Comparison of ENCODE assay signal across 18 cellular contexts in the genomic region with DNA sequence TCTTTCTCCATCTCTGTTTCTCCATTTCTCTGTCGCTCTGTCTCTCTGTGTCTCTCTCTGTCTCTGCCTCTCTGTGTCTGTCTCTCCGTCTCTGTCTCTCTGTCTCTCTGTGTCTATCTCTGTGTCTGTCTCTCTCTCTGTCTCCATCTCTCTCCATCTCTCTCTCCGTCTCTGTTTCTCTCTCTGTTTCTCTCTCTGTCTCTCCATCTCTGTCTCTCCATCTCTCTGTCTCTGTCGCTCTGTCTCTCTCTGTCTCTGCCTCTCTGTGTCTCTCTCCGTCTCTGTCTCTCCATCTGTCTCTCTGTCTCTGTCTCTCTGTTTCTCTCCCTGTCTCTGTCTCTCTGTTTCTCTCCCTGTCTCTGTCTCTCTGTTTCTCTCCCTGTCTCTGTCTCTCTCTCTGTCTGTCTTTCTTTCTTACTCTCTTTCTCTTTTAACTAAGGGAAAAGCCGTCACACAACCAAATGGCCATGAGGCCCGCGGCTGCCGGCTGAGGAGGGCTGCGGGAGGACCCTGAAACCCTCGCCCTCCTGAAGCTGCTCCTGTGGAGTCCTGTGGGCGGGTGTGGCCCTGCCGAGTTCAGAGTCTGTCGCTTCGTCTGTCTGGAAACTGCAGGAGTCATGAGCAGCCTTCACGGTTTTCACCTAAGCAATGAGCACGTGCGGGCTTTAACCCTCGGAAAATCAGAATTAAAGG. TPM values are rescaled to one million over a fixed set of nuclear protein-coding genes. Genes with fewer than 3 reads are reported as not detected.
A peak's percentile ranks its signal among the peaks of the same experiment; 100 is the strongest.
DNase-seq lines count a peak whose midpoint lies in the region; ATAC-seq and TF ChIP-seq lines count a peak whose summit lies in the region.
"Had no signal": no experiment of that assay in that cellular context is flagged by ENCODE, and none has a peak within 500 bp of the region (broad histone marks: within the 10 kb centered on the region; RNA-seq: fewer than 3 reads in every experiment).

No MANE protein-coding gene starts in this region.

- no peaks in the 10 kb centered on the region for H3K27me3 Mint-ChIP-seq in activated naive CD4-positive, alpha-beta T cell treated with anti-CD3 and anti-CD28 coated beads for 36 hours (ENCODE audit: low read depth)
- H3K27me3 Mint-ChIP-seq in IgD-negative memory B cell (no peaks in the 10 kb centered on the region), endodermal cell (ENCODE audit: insufficient read depth) (no peaks in the 10 kb centered on the region)

- H3K36me3 ChIP-seq in endodermal cell (ENCODE audit: control insufficient read depth, insufficient read depth, low read length) (no peaks in the 10 kb centered on the region), spleen (peaks cover 0 to 64% (median 24%) of the 10 kb centered on the region in 6 donors), GM23248 (ENCODE audit: low read depth) (no peaks in the 10 kb centered on the region)

- in situ Hi-C loops in GM23248 (cut with MboI), result no loop called here

- H3K4me1 ChIP-seq in endodermal cell (ENCODE audit: control insufficient read depth, insufficient read depth, low read length), result no peaks in the 10 kb centered on the region
- H3K4me1 ChIP-seq in spleen, result peaks cover 5 to 75% (median 42%) of the 10 kb centered on the region in 6 donors
- peaks cover 13% of the 10 kb centered on the region for H3K4me1 ChIP-seq in GM23248 (ENCODE audit: insufficient read depth)

- H3K27ac ChIP-seq in endodermal cell (ENCODE audit: low read depth, low read length) (peak overlapping the region; percentile 57), spleen (no peak overlapping the region), GM23248 (no peak overlapping the region)
- H3K27ac ChIP-seq: PC-9, right atrium auricular region had no signal

- H3K79me2 ChIP-seq in GM23248 (ENCODE audit: insufficient read depth), result no peaks in the 10 kb centered on the region

- H3K27ac Mint-ChIP-seq in activated naive CD4-positive, alpha-beta T cell treated with anti-CD3 and anti-CD28 coated beads for 36 hours, result peak overlapping the region; percentile 55
- H3K27ac Mint-ChIP-seq in IgD-negative memory B cell, result peak overlapping the region; percentile 62 to 83 (median 63)
- peak overlapping the region; percentile 61 for H3K27ac Mint-ChIP-seq in endodermal cell

- CTCF ChIA-PET in activated naive CD4-positive, alpha-beta T cell treated with anti-CD3 and anti-CD28 coated beads for 36 hours (lab: Charles Lee), result no interaction called here

- no peaks in the 10 kb centered on the region for H3K27me3 ChIP-seq in endodermal cell (ENCODE audit: control insufficient read depth, insufficient read depth, low read length, poor library complexity, severe bottlenecking)
- H3K27me3 ChIP-seq in spleen (replicated peaks in 1 of 7), result no peaks in the 10 kb centered on the region
- no peaks in the 10 kb centered on the region for H3K27me3 ChIP-seq in GM23248 (replicated peaks; ENCODE audit: insufficient read depth)
- H3K27me3 ChIP-seq: esophagus squamous epithelium, heart right ventricle, right atrium auricular region had no signal

- no peaks in the 10 kb centered on the region for H4K20me1 ChIP-seq in GM23248 (ENCODE audit: insufficient read depth)

- WGBS in endodermal cell (ENCODE audit: insufficient coverage in 1 of 2, insufficient read length in 1 of 2), 2 experiments, result 87 to 91% methylated on average over 19 of the region's 19 CpGs
- 87 to 94% (median 91%) methylated on average over 18 to 19 of the region's 19 CpGs for WGBS in spleen, 5 donors
- 97% methylated on average over 19 of the region's 19 CpGs for WGBS in GM23248 (ENCODE audit: low coverage in 1 of 2, low lambda C conversion rate in 2 of 2, missing lambda C conversion rate in 2 of 2), 2 experiments

- H2AFZ ChIP-seq in GM23248, result no peak overlapping the region
- H2AFZ ChIP-seq: PC-9 had no signal

- no peak overlapping the region for H3K4me3 Mint-ChIP-seq in activated naive CD4-positive, alpha-beta T cell treated with anti-CD3 and anti-CD28 coated beads for 36 hours
- H3K4me3 Mint-ChIP-seq in IgD-negative memory B cell (peak overlapping the region in 2 of 4 donors; percentile 35 to 71), endodermal cell (no peak overlapping the region)

- no peaks in the 10 kb centered on the region for H3F3A ChIP-seq in GM23248 (ENCODE audit: insufficient read depth)

- no peaks in the 10 kb centered on the region for H3K9me3 ChIP-seq in endodermal cell (ENCODE audit: control insufficient read depth, low read length)
- H3K9me3 ChIP-seq in spleen, result no peaks in the 10 kb centered on the region
- H3K9me3 ChIP-seq in GM23248 (ENCODE audit: low read depth), result no peaks in the 10 kb centered on the region
- H3K9me3 ChIP-seq: esophagus squamous epithelium, heart right ventricle, right atrium auricular region had no signal

- TF ChIP-seq CTCF in endodermal cell (conservative IDR thresholded peaks at IDR 0.05) (no peak), spleen (IDR thresholded peaks at IDR 0.05 in 8 of 11, conservative IDR thresholded peaks at IDR 0.05 in 3 of 11) (no peak)

- H3K4me2 ChIP-seq in GM23248 (ENCODE audit: unreplicated experiment), result no peak overlapping the region
- H3K4me2 ChIP-seq: PC-9 had no signal

- H3K9ac ChIP-seq in endodermal cell (ENCODE audit: extremely low read depth, low read length, poor library complexity, severe bottlenecking) (no peak overlapping the region), GM23248 (no peak overlapping the region)

- intact Hi-C loops in activated naive CD4-positive, alpha-beta T cell treated with anti-CD3 and anti-CD28 coated beads for 36 hours (cut with micrococcal nuclease), result no loop called here
- intact Hi-C loops in spleen (cut with DNase I; ENCODE audit: low total_unique reads), result no loop called here

- H3K4me3 ChIP-seq in endodermal cell (ENCODE audit: low read length) (no peak overlapping the region), spleen (no peak overlapping the region), GM23248 (no peak overlapping the region)
- H3K4me3 ChIP-seq: esophagus squamous epithelium, heart right ventricle, PC-9, right atrium auricular region had no signal

- no peaks in the 10 kb centered on the region for H3K9me3 Mint-ChIP-seq in activated naive CD4-positive, alpha-beta T cell treated with anti-CD3 and anti-CD28 coated beads for 36 hours
- H3K9me3 Mint-ChIP-seq in IgD-negative memory B cell (no peaks in the 10 kb centered on the region), endodermal cell (no peaks in the 10 kb centered on the region)

- no peak for TF ChIP-seq POLR2A in spleen (IDR thresholded peaks at IDR 0.05)

- ATAC-seq in GM19395 (IDR thresholded peaks at IDR 0.05; ENCODE audit: unreplicated experiment), result no peak
- ATAC-seq: HCT116 had no signal

- DNase-seq in activated naive CD4-positive, alpha-beta T cell treated with anti-CD3 and anti-CD28 coated beads for 36 hours, result no peak
- no peak for DNase-seq in activated naive CD4-positive, alpha-beta T cell treated with anti-CD3 and anti-CD28 coated beads, Interleukin-2, amount 50 U/mL, for 16 hours
- DNase-seq in endodermal cell, result no peak
- peak; percentile 62 for DNase-seq in spleen
- no peak for DNase-seq in GM23248
- DNase-seq in GOT3 (lab: John Stamatoyannopoulos, UW), result no peak
- DNase-seq: DMS 273 treated with DMSO at 0.1 percent for 48 hours; esophagus squamous epithelium; heart right ventricle; islet precursor cell; NCI-H1694 treated with DMSO at 0.1 percent for 48 hours; NCI-H69; PC-9; stimulated activated CD4-positive, alpha-beta T cell treated with anti-CD3 and anti-CD28 coated beads, Interleukin-1b, Interleukin-23, amount 100 ng/mL, for 48 hours had no signal

- peaks cover 39% of the 10 kb centered on the region for H3K4me1 Mint-ChIP-seq in activated naive CD4-positive, alpha-beta T cell treated with anti-CD3 and anti-CD28 coated beads for 36 hours (ENCODE audit: low read depth)
- H3K4me1 Mint-ChIP-seq in IgD-negative memory B cell (peaks cover 20 to 22% (median 21%) of the 10 kb centered on the region in 3 donors), endodermal cell (no peaks in the 10 kb centered on the region)

- H3K9me2 ChIP-seq in GM23248 (ENCODE audit: insufficient read depth), result no peaks in the 10 kb centered on the region

- H3K36me3 Mint-ChIP-seq in activated naive CD4-positive, alpha-beta T cell treated with anti-CD3 and anti-CD28 coated beads for 36 hours (ENCODE audit: low read depth), result peaks cover 33% of the 10 kb centered on the region
- H3K36me3 Mint-ChIP-seq in IgD-negative memory B cell, result peaks cover 6% of the 10 kb centered on the region
- peaks cover 41% of the 10 kb centered on the region for H3K36me3 Mint-ChIP-seq in endodermal cell (ENCODE audit: low read depth)

RNA-seq across cellular contexts. Expression of gene NFATC1, which starts 29.3 kb away (rescaled TPM):
- total RNA-seq in activated naive CD4-positive, alpha-beta T cell treated with anti-CD3 and anti-CD28 coated beads for 36 hours, result 10 to 100 TPM; 77.8 to 79.4 TPM
- polyA plus RNA-seq in IgD-negative memory B cell, result 63.2 TPM
- 10 to 100 TPM; 23.4 to 32.5 TPM for total RNA-seq in endodermal cell
- polyA plus RNA-seq in endodermal cell (2013, experiment 1 of 2), result 10.9 TPM
- 11.1 TPM for polyA plus RNA-seq in endodermal cell (2013, experiment 2 of 2)
- total RNA-seq in spleen, result 10 to 100 TPM; 38.6 to 64.9 (median 56.1) TPM
- polyA plus RNA-seq in spleen, result 10 to 100 TPM; 20.7 to 36.4 (median 30.0) TPM
- 6.4 and 7.5 TPM in 2 replicates for total RNA-seq in GM23248 (2014; rRNA removed; shearing (Covaris generic))
- 9.2 and 9.8 TPM in 2 replicates for polyA plus RNA-seq in GM23248 (2016; fragmentation: Nextera tagmentation; extraction: Ambion mirVana)
